Comparison of ENCODE assay signal across 8 cellular contexts in the genomic region with DNA sequence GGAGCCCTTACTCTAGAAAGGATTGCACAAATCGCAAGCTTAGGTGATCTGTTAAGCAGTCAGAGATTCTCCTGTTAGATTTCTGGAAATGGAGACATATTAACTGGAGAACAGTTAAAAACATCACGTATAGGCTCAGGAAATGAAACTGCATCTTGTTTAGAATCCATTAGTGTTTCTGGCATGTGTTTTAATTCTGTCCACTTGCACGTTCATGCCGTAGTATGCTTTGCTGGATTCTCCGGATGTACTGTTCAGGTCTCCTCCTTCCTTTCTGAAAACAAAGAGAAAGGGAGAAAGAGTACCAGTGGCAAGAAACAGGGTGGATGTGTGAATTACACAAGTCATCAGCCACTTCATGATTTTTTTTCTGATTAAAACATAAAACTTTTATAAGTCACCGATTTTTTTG. TPM values are rescaled to one million over a fixed set of nuclear protein-coding genes. Genes with fewer than 3 reads are reported as not detected.
DNase-seq lines count a peak whose midpoint lies in the region; ATAC-seq and TF ChIP-seq lines count a peak whose summit lies in the region.

No MANE protein-coding gene starts in this region.

- POLR2A ChIA-PET in CD8-positive, alpha-beta memory T cell (lab: Charles Lee), result no interaction called here

- WGBS in right lobe of liver (ENCODE audit: insufficient coverage, low coverage, low lambda C conversion rate, missing lambda C conversion rate), result 0% methylated on average over 6 of the region's 6 CpGs
- WGBS in transverse colon (ENCODE audit: low coverage in 1 of 2), 2 donors, result 0 to 3% methylated on average over 6 of the region's 6 CpGs

- in situ Hi-C loops in astrocyte of the cerebellum (cut with HindIII; ENCODE audit: low sequenced_read_pairs) (no loop called here), transverse colon (cut with MboI; ENCODE audit: low pct_ligation_motif_present in 1 of 4, low pct_unique_long_range_greater_than_20kb in 1 of 4, low sequenced_read_pairs in 3 of 4) (loop anchor here in 2 of 4 donors (25.0 kb wide), 2 partner anchors 1234 to 1584 kb away; a partner anchor contains a TSS)

- peaks cover 0 to 10% (median 0%) of the 10 kb centered on the region in 5 donors for H3K9me3 Mint-ChIP-seq in CD8-positive, alpha-beta memory T cell

- H3K4me1 ChIP-seq in CD8-positive, alpha-beta memory T cell (ENCODE audit: insufficient read depth, low read length), result peaks cover 49% of the 10 kb centered on the region
- peaks cover 0 to 36% (median 4%) of the 10 kb centered on the region in 4 donors for H3K4me1 ChIP-seq in right lobe of liver
- H3K4me1 ChIP-seq in transverse colon, result peaks cover 0 to 51% (median 22%) of the 10 kb centered on the region in 4 donors

- H3K27me3 Mint-ChIP-seq in CD8-positive, alpha-beta memory T cell, result peaks cover 26 to 38% of the 10 kb centered on the region in 2 donors

- peak in 2 of 5 donors; percentile 18 to 47 for DNase-seq in CD8-positive, alpha-beta memory T cell
- DNase-seq in HT-29 (ENCODE audit: low spot score), result peak; percentile 61
- DNase-seq in astrocyte of the cerebellum (ENCODE audit: low read depth), result no peak
- no peak for DNase-seq in right lobe of liver
- DNase-seq in transverse colon, result no peak
- no peak for DNase-seq in cortex of kidney (lab: John Stamatoyannopoulos, UW)

- H3K9me3 ChIP-seq in CD8-positive, alpha-beta memory T cell (ENCODE audit: low read length), result no peaks in the 10 kb centered on the region
- H3K9me3 ChIP-seq in right lobe of liver (no peaks in the 10 kb centered on the region), transverse colon (no peaks in the 10 kb centered on the region)

- CTCF ChIA-PET in CD8-positive, alpha-beta memory T cell (lab: Charles Lee), result interaction anchor here (1.1 to 5.1 kb wide), 6 partner anchors 10 to 25 kb away, joined by 3 to 29 read pairs (median 12); no protein-coding TSS in a partner anchor

- TF ChIP-seq CTCF in astrocyte of the cerebellum (IDR thresholded peaks at IDR 0.05; ENCODE audit: low read depth, low read length, missing control alignments) (no peak), right lobe of liver (IDR thresholded peaks at IDR 0.05) (no peak), transverse colon (IDR thresholded peaks at IDR 0.05) (no peak)

- peaks cover 32% of the 10 kb centered on the region for H3K27me3 ChIP-seq in CD8-positive, alpha-beta memory T cell (ENCODE audit: insufficient read depth, low read length, poor library complexity, severe bottlenecking)
- H3K27me3 ChIP-seq in right lobe of liver (no peaks in the 10 kb centered on the region), transverse colon (peaks cover 7% of the 10 kb centered on the region)

- H3K4me3 Mint-ChIP-seq in CD8-positive, alpha-beta memory T cell, result peak overlapping the region; percentile 88 to 99 (median 94)

- TF ChIP-seq POLR2A in right lobe of liver (IDR thresholded peaks at IDR 0.05) (no peak), transverse colon (IDR thresholded peaks at IDR 0.05) (no peak)

- no peak for ATAC-seq in right lobe of liver
- no peak for ATAC-seq in HG02623 (IDR thresholded peaks at IDR 0.05; ENCODE audit: unreplicated experiment)
- no peak for ATAC-seq in GM21619 (IDR thresholded peaks at IDR 0.05; ENCODE audit: unreplicated experiment)

- H3K36me3 Mint-ChIP-seq in CD8-positive, alpha-beta memory T cell, result peaks cover 0 to 10% (median 0%) of the 10 kb centered on the region in 3 donors

- H3K27ac ChIP-seq in CD8-positive, alpha-beta memory T cell (ENCODE audit: low read depth, low read length), result no peak overlapping the region
- H3K27ac ChIP-seq in right lobe of liver (peak overlapping the region in 2 of 3 donors; percentile 2 to 50), transverse colon (peak overlapping the region; percentile 84 to 99 (median 98))

- peak overlapping the region; percentile 16 to 88 (median 61) for H3K27ac Mint-ChIP-seq in CD8-positive, alpha-beta memory T cell

- no peaks in the 10 kb centered on the region for H3K36me3 ChIP-seq in CD8-positive, alpha-beta memory T cell (ENCODE audit: insufficient read depth, low read length)
- H3K36me3 ChIP-seq in right lobe of liver (no peaks in the 10 kb centered on the region), transverse colon (no peaks in the 10 kb centered on the region)

- peaks cover 52 to 67% (median 65%) of the 10 kb centered on the region in 3 donors for H3K4me1 Mint-ChIP-seq in CD8-positive, alpha-beta memory T cell

- intact Hi-C loops in right lobe of liver (cut with DNase I) (no loop called here), transverse colon (cut with DNase I; ENCODE audit: low total_unique reads) (no loop called here)

- H3K4me3 ChIP-seq in CD8-positive, alpha-beta memory T cell (ENCODE audit: low read length), result peak overlapping the region; percentile 73
- H3K4me3 ChIP-seq in astrocyte of the cerebellum (ENCODE audit: low read depth, low read length), result peak overlapping the region; percentile 67
- peak overlapping the region; percentile 53 to 60 (median 57) for H3K4me3 ChIP-seq in right lobe of liver
- H3K4me3 ChIP-seq in transverse colon, result peak overlapping the region; percentile 30 to 67 (median 63)

- TF ChIP-seq EP300 in transverse colon (IDR thresholded peaks at IDR 0.05; ENCODE audit: low read depth), result no peak

RNA-seq across cellular contexts. Expression of a gene that starts 2.5 kb away (rescaled TPM):
- total RNA-seq in CD8-positive, alpha-beta memory T cell, result 1 to 10 TPM; 5.1 to 5.2 TPM
- polyA plus RNA-seq in CD8-positive, alpha-beta memory T cell, result 2.1 TPM
- 14.3 and 16.8 TPM in 2 replicates for total RNA-seq in HT-29 (2014; rRNA removed; shearing (Covaris generic))
- total RNA-seq in right lobe of liver (10 to 100 TPM in 1 of 6 experiments, 1 to 10 TPM in 5; 4.5 to 10.5 (median 5.1) TPM), transverse colon (100 to 1,000 TPM in 1 of 4 donors, 10 to 100 TPM in 3; 39.0 to 125 (median 50.3) TPM)
